Comparison of ENCODE assay signal across 32 cellular contexts in genomic region chrX:76555269-76555668, GRCh38.
"Had no signal": no experiment of that assay in that cellular context is flagged by ENCODE, and none has a peak within 500 bp of the region (broad histone marks: within the 10 kb centered on the region; RNA-seq: fewer than 3 reads in every experiment).

No MANE protein-coding gene starts in this region.

- H3K9me3 Mint-ChIP-seq: activated CD4-positive, alpha-beta T cell treated with anti-CD3 and anti-CD28 coated beads, Interleukin-2, amount 10 ng/mL, durations not matched to agents 24 days and 14 days; activated T-helper 17 cell treated with anti-CD3 and anti-CD28 coated beads, Interleukin-2, amount 50 U/mL, for 72 hours; central memory CD8-positive, alpha-beta T cell had no signal

- H3K4me3 ChIP-seq: ascending aorta, cardiac muscle cell had no signal

- H3K27ac Mint-ChIP-seq: activated B cell treated with CpG ODN at 0.5 μM for 24 hours; activated CD4-positive, alpha-beta memory T cell treated with anti-CD3 and anti-CD28 coated beads for 36 hours; activated CD4-positive, alpha-beta T cell treated with anti-CD3 and anti-CD28 coated beads, Interleukin-2, amount 10 ng/mL, durations not matched to agents 24 days and 14 days; activated CD8-positive, alpha-beta T cell treated with anti-CD3 and anti-CD28 coated beads for 36 hours; activated naive CD4-positive, alpha-beta T cell treated with anti-CD3 and anti-CD28 coated beads for 36 hours; activated naive CD4-positive, alpha-beta T cell treated with anti-CD3 and anti-CD28 coated beads, Interleukin-2, amount 50 U/mL, for 72 hours; activated naive CD8-positive, alpha-beta T cell treated with anti-CD3 and anti-CD28 coated beads for 36 hours; activated T-cell treated with anti-CD3 and anti-CD28 coated beads, Interleukin-2, amount 50 U/mL, for 72 hours; activated T-helper 1 cell treated with anti-CD3 and anti-CD28 coated beads, Interleukin-12 subunit alpha, Interleukin-12 subunit beta, Interleukin-2, Interleukin-4 antibody, amounts not matched to agents 30 ng/mL and 10 ng/mL and 1 ng/mL, durations not matched to agents 14 hours and 24 hours and 36 hours; activated T-helper 17 cell treated with anti-CD3 and anti-CD28 coated beads, Interleukin-2, amount 50 U/mL, for 72 hours; brain; T-helper 1 cell treated with Interleukin-12 subunit alpha and Interleukin-12 subunit beta and Interleukin-4 antibody, amounts not matched to agents 30 μg/mL and 1 μg/mL, for 36 hours; T-helper 2 cell treated with Interferon-gamma antibody and Interleukin-4, amounts not matched to agents 5 μg/mL and 100 μg/mL, for 36 hours had no signal

- H3K36me3 Mint-ChIP-seq: brain had no signal

- H3K4me1 Mint-ChIP-seq: activated B cell treated with CpG ODN at 0.5 μM for 24 hours; activated CD4-positive, alpha-beta T cell treated with anti-CD3 and anti-CD28 coated beads, Interleukin-2, amount 10 ng/mL, durations not matched to agents 24 days and 14 days; activated naive CD8-positive, alpha-beta T cell treated with anti-CD3 and anti-CD28 coated beads for 36 hours; activated T-helper 17 cell treated with anti-CD3 and anti-CD28 coated beads, Interleukin-2, amount 50 U/mL, for 72 hours; brain; central memory CD8-positive, alpha-beta T cell had no signal

- DNase-seq: activated B cell treated with CpG ODN at 0.5 μM for 24 hours; activated CD4-positive, alpha-beta T cell treated with anti-CD3 and anti-CD28 coated beads for 4 hours; activated CD4-positive, alpha-beta T cell treated with anti-CD3 and anti-CD28 coated beads, Interleukin-2, amount 50 U/mL, for 1 hour; activated CD4-positive, alpha-beta T cell treated with anti-CD3 and anti-CD28 coated beads, Interleukin-2, amount 50 U/mL, for 4 hours; activated CD4-positive, CD25-positive, alpha-beta regulatory T cell treated with anti-CD3 and anti-CD28 coated beads, Interleukin-2, amount 50 U/mL, for 72 hours; activated CD8-positive, alpha-beta memory T cell treated with anti-CD3 and anti-CD28 coated beads, Interleukin-2, amount 50 U/mL, for 4 hours; activated gamma-delta T cell treated with Interleukin-2 at 50 U/mL for 16 hours; activated naive CD4-positive, alpha-beta T cell; activated naive CD4-positive, alpha-beta T cell treated with anti-CD3 and anti-CD28 coated beads, Interleukin-2, amount 50 U/mL, for 16 hours; activated naive CD8-positive, alpha-beta T cell treated with anti-CD3 and anti-CD28 coated beads for 36 hours; activated T-cell treated with anti-CD3 and anti-CD28 coated beads for 4 hours; activated T-cell treated with anti-CD3 and anti-CD28 coated beads, Interleukin-2, amount 50 U/mL, for 1 hour; activated T-cell treated with anti-CD3 and anti-CD28 coated beads, Interleukin-2, amount 50 U/mL, for 4 hours; amygdala; anterior cingulate cortex; caudate nucleus; cerebellar nuclear complex had no signal

- H3K36me3 ChIP-seq: ascending aorta, cardiac muscle cell had no signal

- H3K4me1 ChIP-seq: ascending aorta had no signal

- ATAC-seq: activated CD8-positive, alpha-beta T cell treated with anti-CD3 and anti-CD28 coated beads for 36 hours; activated naive CD4-positive, alpha-beta T cell treated with anti-CD3 and anti-CD28 coated beads, Interleukin-2, amount 50 U/mL, for 72 hours; activated T-cell treated with anti-CD3 and anti-CD28 coated beads, Interleukin-2, amount 50 U/mL, for 4 hours; activated T-cell treated with anti-CD3 and anti-CD28 coated beads, Interleukin-2, amount 50 U/mL, for 72 hours; activated T-helper 17 cell treated with anti-CD3 and anti-CD28 coated beads, Interleukin-2, amount 50 U/mL, for 72 hours had no signal

- H3K27ac ChIP-seq: ascending aorta, cardiac muscle cell, VCaP had no signal

- H3K4me3 Mint-ChIP-seq: activated B cell treated with CpG ODN at 0.5 μM for 24 hours; activated CD4-positive, alpha-beta memory T cell treated with anti-CD3 and anti-CD28 coated beads for 36 hours; activated CD4-positive, alpha-beta T cell treated with anti-CD3 and anti-CD28 coated beads, Interleukin-2, amount 10 ng/mL, durations not matched to agents 24 days and 14 days; activated CD8-positive, alpha-beta T cell treated with anti-CD3 and anti-CD28 coated beads for 36 hours; activated naive CD4-positive, alpha-beta T cell treated with anti-CD3 and anti-CD28 coated beads for 36 hours; activated naive CD8-positive, alpha-beta T cell treated with anti-CD3 and anti-CD28 coated beads for 36 hours; activated T-cell treated with anti-CD3 and anti-CD28 coated beads, Interleukin-2, amount 50 U/mL, for 4 hours; activated T-cell treated with anti-CD3 and anti-CD28 coated beads, Interleukin-2, amount 50 U/mL, for 72 hours; activated T-helper 1 cell treated with anti-CD3 and anti-CD28 coated beads, Interleukin-12 subunit alpha, Interleukin-12 subunit beta, Interleukin-2, Interleukin-4 antibody, amounts not matched to agents 30 ng/mL and 10 ng/mL and 1 ng/mL, durations not matched to agents 14 hours and 24 hours and 36 hours; activated T-helper 17 cell treated with anti-CD3 and anti-CD28 coated beads, Interleukin-2, amount 50 U/mL, for 72 hours; brain; central memory CD8-positive, alpha-beta T cell; T-helper 1 cell treated with Interleukin-12 subunit alpha and Interleukin-12 subunit beta and Interleukin-4 antibody, amounts not matched to agents 30 μg/mL and 1 μg/mL, for 36 hours; T-helper 2 cell treated with Interferon-gamma antibody and Interleukin-4, amounts not matched to agents 5 μg/mL and 100 μg/mL, for 36 hours had no signal

- H3K27me3 ChIP-seq: ascending aorta, cardiac muscle cell had no signal
